Comparison of ENCODE assay signal across 1 cellular context in the genomic region with DNA sequence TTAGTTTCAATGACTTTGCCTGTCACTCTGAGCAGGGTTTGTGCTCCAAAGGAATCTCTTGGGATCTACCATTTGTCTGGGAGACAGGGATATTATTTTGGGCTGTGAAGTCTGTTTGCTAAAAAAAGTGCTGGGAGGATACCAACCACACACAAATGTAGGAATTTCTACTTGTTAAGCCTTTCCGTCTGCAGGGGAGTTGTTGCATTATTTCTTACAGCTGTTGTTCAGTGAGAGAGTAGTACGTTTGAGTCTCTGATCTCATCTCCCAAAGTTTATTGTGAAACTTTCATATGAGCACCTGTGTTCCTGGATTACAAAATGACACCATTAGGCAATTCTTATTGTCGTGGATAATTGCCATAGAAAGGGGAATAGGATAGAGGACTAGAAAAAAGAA.
TF ChIP-seq lines count a peak whose summit lies in the region.

No MANE protein-coding gene starts in this region.

TF ChIP-seq in WTC11, 78 proteins besides CTCF, POLR2A, EP300 and RAD21 (continued from another document):
- TF ChIP-seq, protein P1, sequence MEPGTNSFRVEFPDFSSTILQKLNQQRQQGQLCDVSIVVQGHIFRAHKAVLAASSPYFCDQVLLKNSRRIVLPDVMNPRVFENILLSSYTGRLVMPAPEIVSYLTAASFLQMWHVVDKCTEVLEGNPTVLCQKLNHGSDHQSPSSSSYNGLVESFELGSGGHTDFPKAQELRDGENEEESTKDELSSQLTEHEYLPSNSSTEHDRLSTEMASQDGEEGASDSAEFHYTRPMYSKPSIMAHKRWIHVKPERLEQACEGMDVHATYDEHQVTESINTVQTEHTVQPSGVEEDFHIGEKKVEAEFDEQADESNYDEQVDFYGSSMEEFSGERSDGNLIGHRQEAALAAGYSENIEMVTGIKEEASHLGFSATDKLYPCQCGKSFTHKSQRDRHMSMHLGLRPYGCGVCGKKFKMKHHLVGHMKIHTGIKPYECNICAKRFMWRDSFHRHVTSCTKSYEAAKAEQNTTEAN (CRISPR knock-in tag; IDR thresholded peaks at IDR 0.05), result no peak
- TF ChIP-seq FOXP1 (CRISPR knock-in tag; IDR thresholded peaks at IDR 0.05; ENCODE audit: borderline replicate concordance), result no peak
- TF ChIP-seq, protein P2, sequence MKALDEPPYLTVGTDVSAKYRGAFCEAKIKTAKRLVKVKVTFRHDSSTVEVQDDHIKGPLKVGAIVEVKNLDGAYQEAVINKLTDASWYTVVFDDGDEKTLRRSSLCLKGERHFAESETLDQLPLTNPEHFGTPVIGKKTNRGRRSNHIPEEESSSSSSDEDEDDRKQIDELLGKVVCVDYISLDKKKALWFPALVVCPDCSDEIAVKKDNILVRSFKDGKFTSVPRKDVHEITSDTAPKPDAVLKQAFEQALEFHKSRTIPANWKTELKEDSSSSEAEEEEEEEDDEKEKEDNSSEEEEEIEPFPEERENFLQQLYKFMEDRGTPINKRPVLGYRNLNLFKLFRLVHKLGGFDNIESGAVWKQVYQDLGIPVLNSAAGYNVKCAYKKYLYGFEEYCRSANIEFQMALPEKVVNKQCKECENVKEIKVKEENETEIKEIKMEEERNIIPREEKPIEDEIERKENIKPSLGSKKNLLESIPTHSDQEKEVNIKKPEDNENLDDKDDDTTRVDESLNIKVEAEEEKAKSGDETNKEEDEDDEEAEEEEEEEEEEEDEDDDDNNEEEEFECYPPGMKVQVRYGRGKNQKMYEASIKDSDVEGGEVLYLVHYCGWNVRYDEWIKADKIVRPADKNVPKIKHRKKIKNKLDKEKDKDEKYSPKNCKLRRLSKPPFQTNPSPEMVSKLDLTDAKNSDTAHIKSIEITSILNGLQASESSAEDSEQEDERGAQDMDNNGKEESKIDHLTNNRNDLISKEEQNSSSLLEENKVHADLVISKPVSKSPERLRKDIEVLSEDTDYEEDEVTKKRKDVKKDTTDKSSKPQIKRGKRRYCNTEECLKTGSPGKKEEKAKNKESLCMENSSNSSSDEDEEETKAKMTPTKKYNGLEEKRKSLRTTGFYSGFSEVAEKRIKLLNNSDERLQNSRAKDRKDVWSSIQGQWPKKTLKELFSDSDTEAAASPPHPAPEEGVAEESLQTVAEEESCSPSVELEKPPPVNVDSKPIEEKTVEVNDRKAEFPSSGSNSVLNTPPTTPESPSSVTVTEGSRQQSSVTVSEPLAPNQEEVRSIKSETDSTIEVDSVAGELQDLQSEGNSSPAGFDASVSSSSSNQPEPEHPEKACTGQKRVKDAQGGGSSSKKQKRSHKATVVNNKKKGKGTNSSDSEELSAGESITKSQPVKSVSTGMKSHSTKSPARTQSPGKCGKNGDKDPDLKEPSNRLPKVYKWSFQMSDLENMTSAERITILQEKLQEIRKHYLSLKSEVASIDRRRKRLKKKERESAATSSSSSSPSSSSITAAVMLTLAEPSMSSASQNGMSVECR (CRISPR knock-in tag; IDR thresholded peaks at IDR 0.05; ENCODE audit: borderline replicate concordance), result no peak
- TF ChIP-seq ELF4 (CRISPR knock-in tag; IDR thresholded peaks at IDR 0.05; ENCODE audit: low read depth), result no peak
